21 cellular contexts compared by ENCODE assay signal in genomic region chr12:556498-556897, GRCh38.
"Had no signal": no experiment of that assay in that cellular context is flagged by ENCODE, and none has a peak within 500 bp of the region (broad histone marks: within the 10 kb centered on the region; RNA-seq: fewer than 3 reads in every experiment).

No MANE protein-coding gene starts in this region.

- ATAC-seq: HepG2 had no signal

- H3K27ac ChIP-seq: KMS-11 had no signal

- H3K9me3 ChIP-seq: SK-N-SH had no signal

- DNase-seq: IMR-90, Kasumi-1, MM.1S, NCI-H1048, NCI-H1105, NCI-H1417, NCI-H1436 treated with DMSO at 0.1 percent for 48 hours, NCI-H1694, NCI-H187 treated with DMSO at 0.1 percent for 48 hours, NCI-H2029 treated with DMSO at 0.1 percent for 48 hours, NCI-H2227 treated with DMSO at 0.1 percent for 48 hours, NCI-H510A, NCI-H524 treated with DMSO at 0.1 percent for 48 hours, NCI-H69, NCI-H774, RPMI8226, SHP77, SK-N-SH, SW 1271 had no signal
